2 cellular contexts compared by ENCODE assay signal in the genomic region with DNA sequence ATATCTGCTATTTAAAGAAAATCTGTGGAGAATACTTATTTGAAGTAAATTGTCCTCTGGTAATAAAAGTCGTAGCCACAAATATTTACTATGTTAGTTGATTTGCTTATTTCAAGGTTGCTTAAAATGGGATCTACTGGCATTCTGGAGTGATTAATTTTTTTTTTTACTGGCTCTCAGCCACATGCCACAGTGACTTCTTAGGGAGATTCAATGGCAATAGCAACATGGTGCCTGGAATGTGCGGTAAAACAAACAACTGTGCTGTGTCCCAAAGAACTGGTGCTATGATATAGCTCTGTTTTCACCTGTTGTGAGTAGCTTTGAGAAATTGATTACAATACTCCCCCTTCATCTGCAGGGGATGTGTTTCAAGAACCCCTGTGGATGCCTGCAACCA.
TF ChIP-seq lines count a peak whose summit lies in the region.

No MANE protein-coding gene starts in this region.

TF ChIP-seq in SK-N-SH treated with all-trans-retinoic acid at 6 μM for 48 hours, 23 proteins besides CTCF, POLR2A, EP300 and RAD21 (continued from another document):
- TF ChIP-seq, protein P1, sequence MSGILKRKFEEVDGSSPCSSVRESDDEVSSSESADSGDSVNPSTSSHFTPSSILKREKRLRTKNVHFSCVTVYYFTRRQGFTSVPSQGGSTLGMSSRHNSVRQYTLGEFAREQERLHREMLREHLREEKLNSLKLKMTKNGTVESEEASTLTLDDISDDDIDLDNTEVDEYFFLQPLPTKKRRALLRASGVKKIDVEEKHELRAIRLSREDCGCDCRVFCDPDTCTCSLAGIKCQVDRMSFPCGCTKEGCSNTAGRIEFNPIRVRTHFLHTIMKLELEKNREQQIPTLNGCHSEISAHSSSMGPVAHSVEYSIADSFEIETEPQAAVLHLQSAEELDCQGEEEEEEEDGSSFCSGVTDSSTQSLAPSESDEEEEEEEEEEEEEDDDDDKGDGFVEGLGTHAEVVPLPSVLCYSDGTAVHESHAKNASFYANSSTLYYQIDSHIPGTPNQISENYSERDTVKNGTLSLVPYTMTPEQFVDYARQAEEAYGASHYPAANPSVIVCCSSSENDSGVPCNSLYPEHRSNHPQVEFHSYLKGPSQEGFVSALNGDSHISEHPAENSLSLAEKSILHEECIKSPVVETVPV (CRISPR knock-in tag; IDR thresholded peaks at IDR 0.05), result no peak
- no peak for TF ChIP-seq ZNF565 (CRISPR knock-in tag; conservative IDR thresholded peaks at IDR 0.05; ENCODE audit: low read depth)
- no peak for TF ChIP-seq ZFP30 (CRISPR knock-in tag; IDR thresholded peaks at IDR 0.05)
- TF ChIP-seq CSDC2 (CRISPR knock-in tag; IDR thresholded peaks at IDR 0.05), result no peak
- TF ChIP-seq ARNTL (CRISPR knock-in tag; IDR thresholded peaks at IDR 0.05; ENCODE audit: borderline replicate concordance, low read depth), result no peak
- no peak for TF ChIP-seq PPARA (CRISPR knock-in tag; IDR thresholded peaks at IDR 0.05; ENCODE audit: borderline replicate concordance)
- TF ChIP-seq, protein P2, sequence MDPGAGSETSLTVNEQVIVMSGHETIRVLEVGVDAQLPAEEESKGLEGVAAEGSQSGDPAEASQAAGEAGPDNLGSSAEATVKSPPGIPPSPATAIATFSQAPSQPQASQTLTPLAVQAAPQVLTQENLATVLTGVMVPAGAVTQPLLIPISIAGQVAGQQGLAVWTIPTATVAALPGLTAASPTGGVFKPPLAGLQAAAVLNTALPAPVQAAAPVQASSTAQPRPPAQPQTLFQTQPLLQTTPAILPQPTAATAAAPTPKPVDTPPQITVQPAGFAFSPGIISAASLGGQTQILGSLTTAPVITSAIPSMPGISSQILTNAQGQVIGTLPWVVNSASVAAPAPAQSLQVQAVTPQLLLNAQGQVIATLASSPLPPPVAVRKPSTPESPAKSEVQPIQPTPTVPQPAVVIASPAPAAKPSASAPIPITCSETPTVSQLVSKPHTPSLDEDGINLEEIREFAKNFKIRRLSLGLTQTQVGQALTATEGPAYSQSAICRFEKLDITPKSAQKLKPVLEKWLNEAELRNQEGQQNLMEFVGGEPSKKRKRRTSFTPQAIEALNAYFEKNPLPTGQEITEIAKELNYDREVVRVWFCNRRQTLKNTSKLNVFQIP (CRISPR knock-in tag; IDR thresholded peaks at IDR 0.05; ENCODE audit: borderline replicate concordance, low read depth), result no peak
- no peak for TF ChIP-seq TCF4 (CRISPR knock-in tag; IDR thresholded peaks at IDR 0.05; ENCODE audit: borderline replicate concordance)
- TF ChIP-seq TOX (CRISPR knock-in tag; IDR thresholded peaks at IDR 0.05; ENCODE audit: borderline replicate concordance), result no peak
- TF ChIP-seq OSR1 (CRISPR knock-in tag; IDR thresholded peaks at IDR 0.05), result no peak
- no peak for TF ChIP-seq GLIS3 (CRISPR knock-in tag; IDR thresholded peaks at IDR 0.05)

TF ChIP-seq in WTC11, 78 proteins besides CTCF, POLR2A, EP300 and RAD21 (continued from another document):
- TF ChIP-seq, protein P3, sequence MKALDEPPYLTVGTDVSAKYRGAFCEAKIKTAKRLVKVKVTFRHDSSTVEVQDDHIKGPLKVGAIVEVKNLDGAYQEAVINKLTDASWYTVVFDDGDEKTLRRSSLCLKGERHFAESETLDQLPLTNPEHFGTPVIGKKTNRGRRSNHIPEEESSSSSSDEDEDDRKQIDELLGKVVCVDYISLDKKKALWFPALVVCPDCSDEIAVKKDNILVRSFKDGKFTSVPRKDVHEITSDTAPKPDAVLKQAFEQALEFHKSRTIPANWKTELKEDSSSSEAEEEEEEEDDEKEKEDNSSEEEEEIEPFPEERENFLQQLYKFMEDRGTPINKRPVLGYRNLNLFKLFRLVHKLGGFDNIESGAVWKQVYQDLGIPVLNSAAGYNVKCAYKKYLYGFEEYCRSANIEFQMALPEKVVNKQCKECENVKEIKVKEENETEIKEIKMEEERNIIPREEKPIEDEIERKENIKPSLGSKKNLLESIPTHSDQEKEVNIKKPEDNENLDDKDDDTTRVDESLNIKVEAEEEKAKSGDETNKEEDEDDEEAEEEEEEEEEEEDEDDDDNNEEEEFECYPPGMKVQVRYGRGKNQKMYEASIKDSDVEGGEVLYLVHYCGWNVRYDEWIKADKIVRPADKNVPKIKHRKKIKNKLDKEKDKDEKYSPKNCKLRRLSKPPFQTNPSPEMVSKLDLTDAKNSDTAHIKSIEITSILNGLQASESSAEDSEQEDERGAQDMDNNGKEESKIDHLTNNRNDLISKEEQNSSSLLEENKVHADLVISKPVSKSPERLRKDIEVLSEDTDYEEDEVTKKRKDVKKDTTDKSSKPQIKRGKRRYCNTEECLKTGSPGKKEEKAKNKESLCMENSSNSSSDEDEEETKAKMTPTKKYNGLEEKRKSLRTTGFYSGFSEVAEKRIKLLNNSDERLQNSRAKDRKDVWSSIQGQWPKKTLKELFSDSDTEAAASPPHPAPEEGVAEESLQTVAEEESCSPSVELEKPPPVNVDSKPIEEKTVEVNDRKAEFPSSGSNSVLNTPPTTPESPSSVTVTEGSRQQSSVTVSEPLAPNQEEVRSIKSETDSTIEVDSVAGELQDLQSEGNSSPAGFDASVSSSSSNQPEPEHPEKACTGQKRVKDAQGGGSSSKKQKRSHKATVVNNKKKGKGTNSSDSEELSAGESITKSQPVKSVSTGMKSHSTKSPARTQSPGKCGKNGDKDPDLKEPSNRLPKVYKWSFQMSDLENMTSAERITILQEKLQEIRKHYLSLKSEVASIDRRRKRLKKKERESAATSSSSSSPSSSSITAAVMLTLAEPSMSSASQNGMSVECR (CRISPR knock-in tag; IDR thresholded peaks at IDR 0.05; ENCODE audit: borderline replicate concordance), result no peak
- TF ChIP-seq, protein P4, sequence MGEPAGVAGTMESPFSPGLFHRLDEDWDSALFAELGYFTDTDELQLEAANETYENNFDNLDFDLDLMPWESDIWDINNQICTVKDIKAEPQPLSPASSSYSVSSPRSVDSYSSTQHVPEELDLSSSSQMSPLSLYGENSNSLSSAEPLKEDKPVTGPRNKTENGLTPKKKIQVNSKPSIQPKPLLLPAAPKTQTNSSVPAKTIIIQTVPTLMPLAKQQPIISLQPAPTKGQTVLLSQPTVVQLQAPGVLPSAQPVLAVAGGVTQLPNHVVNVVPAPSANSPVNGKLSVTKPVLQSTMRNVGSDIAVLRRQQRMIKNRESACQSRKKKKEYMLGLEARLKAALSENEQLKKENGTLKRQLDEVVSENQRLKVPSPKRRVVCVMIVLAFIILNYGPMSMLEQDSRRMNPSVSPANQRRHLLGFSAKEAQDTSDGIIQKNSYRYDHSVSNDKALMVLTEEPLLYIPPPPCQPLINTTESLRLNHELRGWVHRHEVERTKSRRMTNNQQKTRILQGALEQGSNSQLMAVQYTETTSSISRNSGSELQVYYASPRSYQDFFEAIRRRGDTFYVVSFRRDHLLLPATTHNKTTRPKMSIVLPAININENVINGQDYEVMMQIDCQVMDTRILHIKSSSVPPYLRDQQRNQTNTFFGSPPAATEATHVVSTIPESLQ (CRISPR knock-in tag; IDR thresholded peaks at IDR 0.05), result no peak
- TF ChIP-seq ZNF416 (CRISPR knock-in tag; IDR thresholded peaks at IDR 0.05) (no peak), JUN (CRISPR knock-in tag; IDR thresholded peaks at IDR 0.05) (no peak), KAT7 (CRISPR knock-in tag; IDR thresholded peaks at IDR 0.05; ENCODE audit: borderline replicate concordance) (no peak), ZNF138 (CRISPR knock-in tag; conservative IDR thresholded peaks at IDR 0.05) (no peak), ELF4 (CRISPR knock-in tag; IDR thresholded peaks at IDR 0.05; ENCODE audit: low read depth) (no peak), NFYB (CRISPR knock-in tag; conservative IDR thresholded peaks at IDR 0.05; ENCODE audit: low read depth) (no peak), CREB1 (CRISPR knock-in tag; IDR thresholded peaks at IDR 0.05) (no peak), OVOL2 (CRISPR knock-in tag; IDR thresholded peaks at IDR 0.05; ENCODE audit: borderline replicate concordance) (no peak)
- TF ChIP-seq, protein P5, sequence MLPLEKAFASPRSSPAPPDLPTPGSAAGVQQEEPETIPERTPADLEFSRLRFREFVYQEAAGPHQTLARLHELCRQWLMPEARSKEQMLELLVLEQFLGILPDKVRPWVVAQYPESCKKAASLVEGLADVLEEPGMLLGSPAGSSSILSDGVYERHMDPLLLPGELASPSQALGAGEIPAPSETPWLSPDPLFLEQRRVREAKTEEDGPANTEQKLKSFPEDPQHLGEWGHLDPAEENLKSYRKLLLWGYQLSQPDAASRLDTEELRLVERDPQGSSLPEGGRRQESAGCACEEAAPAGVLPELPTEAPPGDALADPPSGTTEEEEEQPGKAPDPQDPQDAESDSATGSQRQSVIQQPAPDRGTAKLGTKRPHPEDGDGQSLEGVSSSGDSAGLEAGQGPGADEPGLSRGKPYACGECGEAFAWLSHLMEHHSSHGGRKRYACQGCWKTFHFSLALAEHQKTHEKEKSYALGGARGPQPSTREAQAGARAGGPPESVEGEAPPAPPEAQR (CRISPR knock-in tag; IDR thresholded peaks at IDR 0.05), result no peak
- TF ChIP-seq, protein P6, sequence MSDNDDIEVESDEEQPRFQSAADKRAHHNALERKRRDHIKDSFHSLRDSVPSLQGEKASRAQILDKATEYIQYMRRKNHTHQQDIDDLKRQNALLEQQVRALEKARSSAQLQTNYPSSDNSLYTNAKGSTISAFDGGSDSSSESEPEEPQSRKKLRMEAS (CRISPR knock-in tag; IDR thresholded peaks at IDR 0.05), result no peak
- TF ChIP-seq, protein P7, sequence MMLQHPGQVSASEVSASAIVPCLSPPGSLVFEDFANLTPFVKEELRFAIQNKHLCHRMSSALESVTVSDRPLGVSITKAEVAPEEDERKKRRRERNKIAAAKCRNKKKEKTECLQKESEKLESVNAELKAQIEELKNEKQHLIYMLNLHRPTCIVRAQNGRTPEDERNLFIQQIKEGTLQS (CRISPR knock-in tag; conservative IDR thresholded peaks at IDR 0.05), result no peak
